21 cellular contexts compared by ENCODE assay signal in genomic region chr20:32056708-32057491, GRCh38. TPM values are rescaled to one million over a fixed set of nuclear protein-coding genes. Genes with fewer than 3 reads are reported as not detected.
"Had no signal": no experiment of that assay in that cellular context is flagged by ENCODE, and none has a peak within 500 bp of the region (broad histone marks: within the 10 kb centered on the region; RNA-seq: fewer than 3 reads in every experiment).

No MANE protein-coding gene starts in this region.

- H3K36me3 Mint-ChIP-seq: activated CD4-positive, alpha-beta memory T cell treated with anti-CD3 and anti-CD28 coated beads for 36 hours; activated CD8-positive, alpha-beta memory T cell treated with anti-CD3 and anti-CD28 coated beads, Interleukin-2, amount 10 ng/mL, durations not matched to agents 7 days and 5 days had no signal

- H3K4me3 ChIP-seq: prostate gland, stomach had no signal

- H3K9me3 Mint-ChIP-seq: activated CD4-positive, alpha-beta memory T cell treated with anti-CD3 and anti-CD28 coated beads for 36 hours; activated T-helper 17 cell treated with anti-CD3 and anti-CD28 coated beads, Interleukin-2, amount 50 U/mL, for 72 hours; T-helper 2 cell treated with Interferon-gamma antibody and Interleukin-4, amounts not matched to agents 5 μg/mL and 100 μg/mL, for 36 hours had no signal

- H3K27ac Mint-ChIP-seq: activated CD4-positive, alpha-beta memory T cell treated with anti-CD3 and anti-CD28 coated beads for 36 hours; activated CD4-positive, alpha-beta T cell treated with anti-CD3 and anti-CD28 coated beads for 36 hours; activated CD8-positive, alpha-beta memory T cell treated with anti-CD3 and anti-CD28 coated beads, Interleukin-2, amount 10 ng/mL, durations not matched to agents 7 days and 5 days; activated T-helper 17 cell treated with anti-CD3 and anti-CD28 coated beads, Interleukin-2, amount 50 U/mL, for 72 hours; brain; T-helper 2 cell treated with Interferon-gamma antibody and Interleukin-4, amounts not matched to agents 5 μg/mL and 100 μg/mL, for 36 hours had no signal

- DNase-seq: activated CD4-positive, alpha-beta memory T cell treated with anti-CD3 and anti-CD28 coated beads for 36 hours; activated CD4-positive, alpha-beta T cell treated with anti-CD3 and anti-CD28 coated beads for 36 hours; activated CD8-positive, alpha-beta memory T cell treated with anti-CD3 and anti-CD28 coated beads, Interleukin-2, amount 10 ng/mL, durations not matched to agents 7 days and 5 days; activated naive CD4-positive, alpha-beta T cell; anterior cingulate cortex; central memory CD4-positive, alpha-beta T cell; erythroblast; foreskin melanocyte; hypothalamus; islet precursor cell; left colon; right cardiac atrium; small intestine; stimulated activated CD4-positive, alpha-beta T cell treated with anti-CD3 and anti-CD28 coated beads, Interleukin-4, amount 100 ng/mL, for 1 hour; stomach had no signal

- H3K36me3 ChIP-seq: prostate gland, stomach had no signal

- H3K27ac ChIP-seq: prostate gland had no signal

- H3K9me3 ChIP-seq: prostate gland, stomach had no signal

- H3K4me1 ChIP-seq: prostate gland had no signal

- H3K4me3 Mint-ChIP-seq: activated CD4-positive, alpha-beta memory T cell treated with anti-CD3 and anti-CD28 coated beads for 36 hours; activated CD4-positive, alpha-beta T cell treated with anti-CD3 and anti-CD28 coated beads for 36 hours; activated CD8-positive, alpha-beta memory T cell treated with anti-CD3 and anti-CD28 coated beads, Interleukin-2, amount 10 ng/mL, durations not matched to agents 7 days and 5 days; activated T-helper 17 cell treated with anti-CD3 and anti-CD28 coated beads, Interleukin-2, amount 50 U/mL, for 72 hours; brain; T-helper 2 cell treated with Interferon-gamma antibody and Interleukin-4, amounts not matched to agents 5 μg/mL and 100 μg/mL, for 36 hours had no signal

- ATAC-seq: activated CD4-positive, alpha-beta T cell treated with anti-CD3 and anti-CD28 coated beads for 36 hours; activated CD8-positive, alpha-beta memory T cell treated with anti-CD3 and anti-CD28 coated beads, Interleukin-2, amount 10 ng/mL, durations not matched to agents 7 days and 5 days; activated T-helper 17 cell treated with anti-CD3 and anti-CD28 coated beads, Interleukin-2, amount 50 U/mL, for 72 hours; left colon had no signal

RNA-seq across cellular contexts. Expression of gene HCK, which starts 4.9 kb away (rescaled TPM):
- total RNA-seq: activated CD4-positive, alpha-beta memory T cell treated with anti-CD3 and anti-CD28 coated beads for 36 hours; activated CD4-positive, alpha-beta T cell treated with anti-CD3 and anti-CD28 coated beads for 36 hours; activated CD8-positive, alpha-beta memory T cell treated with anti-CD3 and anti-CD28 coated beads, Interleukin-2, amount 10 ng/mL, durations not matched to agents 7 days and 5 days; myocyte had no signal

RNA-seq across cellular contexts. Expression of gene CCM2L, which starts 46.7 kb away (rescaled TPM):
- total RNA-seq: activated CD4-positive, alpha-beta memory T cell treated with anti-CD3 and anti-CD28 coated beads for 36 hours; activated CD4-positive, alpha-beta T cell treated with anti-CD3 and anti-CD28 coated beads for 36 hours; activated CD8-positive, alpha-beta memory T cell treated with anti-CD3 and anti-CD28 coated beads, Interleukin-2, amount 10 ng/mL, durations not matched to agents 7 days and 5 days; activated T-helper 17 cell treated with anti-CD3 and anti-CD28 coated beads, Interleukin-2, amount 50 U/mL, for 72 hours; myocyte; osteoblast had no signal
